Comparison of ENCODE assay signal across 1 cellular context in genomic region chr4:38735870-38736269, GRCh38.
TF ChIP-seq lines count a peak whose summit lies in the region.

No MANE protein-coding gene starts in this region.

TF ChIP-seq in K562, 482 proteins besides CTCF, POLR2A, EP300 and RAD21:
- TF ChIP-seq RAD51 (IDR thresholded peaks at IDR 0.05; ENCODE audit: borderline replicate concordance, low read depth) (peak; percentile 74), USF2 (CRISPR knock-in tag; IDR thresholded peaks at IDR 0.05) (peak; percentile 41; the same call in 1 of the 2 replicates), XRCC4 (IDR thresholded peaks at IDR 0.05; ENCODE audit: extremely low read depth, insufficient read depth, insufficient read length) (no peak), CTBP1 (IDR thresholded peaks at IDR 0.05; ENCODE audit: borderline replicate concordance) (no peak)
- TF ChIP-seq, protein P1, sequence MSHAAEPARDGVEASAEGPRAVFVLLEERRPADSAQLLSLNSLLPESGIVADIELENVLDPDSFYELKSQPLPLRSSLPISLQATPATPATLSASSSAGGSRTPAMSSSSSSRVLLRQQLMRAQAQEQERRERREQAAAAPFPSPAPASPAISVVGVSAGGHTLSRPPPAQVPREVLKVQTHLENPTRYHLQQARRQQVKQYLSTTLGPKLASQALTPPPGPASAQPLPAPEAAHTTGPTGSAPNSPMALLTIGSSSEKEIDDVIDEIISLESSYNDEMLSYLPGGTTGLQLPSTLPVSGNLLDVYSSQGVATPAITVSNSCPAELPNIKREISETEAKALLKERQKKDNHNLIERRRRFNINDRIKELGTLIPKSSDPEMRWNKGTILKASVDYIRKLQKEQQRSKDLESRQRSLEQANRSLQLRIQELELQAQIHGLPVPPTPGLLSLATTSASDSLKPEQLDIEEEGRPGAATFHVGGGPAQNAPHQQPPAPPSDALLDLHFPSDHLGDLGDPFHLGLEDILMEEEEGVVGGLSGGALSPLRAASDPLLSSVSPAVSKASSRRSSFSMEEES (CRISPR knock-in tag; IDR thresholded peaks at IDR 0.05): peak; percentile 86
TF ChIP-seq in K562: peak in this region for 3.
